In genomic region chr11:47007579-47007978, GRCh38 we compare ENCODE assay signal across 16 cellular contexts.
DNase-seq lines count a peak whose midpoint lies in the region; TF ChIP-seq lines count a peak whose summit lies in the region.
"Had no signal": no experiment of that assay in that cellular context is flagged by ENCODE, and none has a peak within 500 bp of the region (broad histone marks: within the 10 kb centered on the region; RNA-seq: fewer than 3 reads in every experiment).

No MANE protein-coding gene starts in this region.

- intact Hi-C loops in transverse colon (cut with DNase I; ENCODE audit: low total_unique reads), result no loop called here
- intact Hi-C loops in activated T-helper 2 cell treated with anti-CD3 and anti-CD28 coated beads, Interferon-gamma antibody, Interleukin-2, Interleukin-4, amounts not matched to agents 10 μg/mL and 5 μg/mL and 100 μg/mL, durations not matched to agents 14 hours and 24 hours and 36 hours (cut with micrococcal nuclease), result no loop called here

- TF ChIP-seq EP300 in transverse colon (IDR thresholded peaks at IDR 0.05; ENCODE audit: low read depth), result no peak

- no peak overlapping the region for H3K4me3 Mint-ChIP-seq in activated T-helper 2 cell treated with anti-CD3 and anti-CD28 coated beads, Interferon-gamma antibody, Interleukin-2, Interleukin-4, amounts not matched to agents 10 μg/mL and 5 μg/mL and 100 μg/mL, durations not matched to agents 14 hours and 24 hours and 36 hours (ENCODE audit: low read depth)
- H3K4me3 Mint-ChIP-seq: CD4-positive, alpha-beta memory T cell had no signal

- H3K27me3 ChIP-seq in transverse colon, result no peaks in the 10 kb centered on the region
- H3K27me3 ChIP-seq: SJSA1 had no signal

- peak overlapping the region; percentile 28 to 83 (median 59) for H3K27ac ChIP-seq in transverse colon
- H3K27ac ChIP-seq: 22Rv1, PC-9, SJSA1 had no signal

- WGBS in transverse colon (ENCODE audit: low coverage in 1 of 2), 2 donors, result 60 to 100% methylated on average over 1 to 2 of the region's 2 CpGs

- no peak for TF ChIP-seq POLR2A in transverse colon (IDR thresholded peaks at IDR 0.05)

- H3K4me3 ChIP-seq in transverse colon, result no peak overlapping the region
- H3K4me3 ChIP-seq: K562, PC-9, SJSA1 had no signal

- in situ Hi-C loops in transverse colon (cut with MboI; ENCODE audit: low pct_ligation_motif_present in 1 of 4, low pct_unique_long_range_greater_than_20kb in 1 of 4, low sequenced_read_pairs in 3 of 4), result no loop called here

- H3K27me3 Mint-ChIP-seq in activated T-helper 2 cell treated with anti-CD3 and anti-CD28 coated beads, Interferon-gamma antibody, Interleukin-2, Interleukin-4, amounts not matched to agents 10 μg/mL and 5 μg/mL and 100 μg/mL, durations not matched to agents 14 hours and 24 hours and 36 hours (ENCODE audit: low read depth), result no peaks in the 10 kb centered on the region
- H3K27me3 Mint-ChIP-seq: CD4-positive, alpha-beta memory T cell had no signal

- peaks cover 19 to 46% (median 24%) of the 10 kb centered on the region in 4 donors for H3K4me1 ChIP-seq in transverse colon

- DNase-seq in DMS 273 (lab: John Stamatoyannopoulos, UW; ENCODE audit: unreplicated experiment) (peak; percentile 28), DMS 273 treated with DMSO at 0.1 percent for 48 hours (lab: John Stamatoyannopoulos, UW) (no peak), NCI-H69 (lab: John Stamatoyannopoulos, UW) (peak; percentile 52), fibroblast of the conjunctiva (ENCODE audit: low read depth) (peak; percentile 24), transverse colon (no peak), NCI-H2081 treated with DMSO at 0.1 percent for 48 hours (lab: John Stamatoyannopoulos, UW) (no peak), DMS153 treated with DMSO at 0.1 percent for 48 hours (lab: John Stamatoyannopoulos, UW; ENCODE audit: unreplicated experiment) (no peak)
- DNase-seq in activated T-helper 2 cell treated with anti-CD3 and anti-CD28 coated beads, Interferon-gamma antibody, Interleukin-2, Interleukin-4, amounts not matched to agents 10 μg/mL and 5 μg/mL and 100 μg/mL, durations not matched to agents 14 hours and 24 hours and 36 hours (ENCODE audit: low spot score), result no peak
- DNase-seq: CD4-positive, alpha-beta memory T cell; GF-D8; NCI-H1417 treated with DMSO at 0.1 percent for 48 hours; NCI-H1930; PC-9 had no signal

- H3K27ac Mint-ChIP-seq in activated T-helper 2 cell treated with anti-CD3 and anti-CD28 coated beads, Interferon-gamma antibody, Interleukin-2, Interleukin-4, amounts not matched to agents 10 μg/mL and 5 μg/mL and 100 μg/mL, durations not matched to agents 14 hours and 24 hours and 36 hours, result no peak overlapping the region
- H3K27ac Mint-ChIP-seq: CD4-positive, alpha-beta memory T cell had no signal

- H3K4me1 Mint-ChIP-seq in activated T-helper 2 cell treated with anti-CD3 and anti-CD28 coated beads, Interferon-gamma antibody, Interleukin-2, Interleukin-4, amounts not matched to agents 10 μg/mL and 5 μg/mL and 100 μg/mL, durations not matched to agents 14 hours and 24 hours and 36 hours (ENCODE audit: low read depth), result peaks cover 18% of the 10 kb centered on the region

- TF ChIP-seq CTCF in transverse colon (IDR thresholded peaks at IDR 0.05), result no peak

- no peaks in the 10 kb centered on the region for H3K9me3 ChIP-seq in transverse colon
- H3K9me3 ChIP-seq: SJSA1 had no signal

- H3K9me3 Mint-ChIP-seq in activated T-helper 2 cell treated with anti-CD3 and anti-CD28 coated beads, Interferon-gamma antibody, Interleukin-2, Interleukin-4, amounts not matched to agents 10 μg/mL and 5 μg/mL and 100 μg/mL, durations not matched to agents 14 hours and 24 hours and 36 hours, result no peaks in the 10 kb centered on the region
- H3K9me3 Mint-ChIP-seq: CD4-positive, alpha-beta memory T cell had no signal

- no peaks in the 10 kb centered on the region for H3K36me3 ChIP-seq in transverse colon
- H3K36me3 ChIP-seq: SJSA1 had no signal

- no peaks in the 10 kb centered on the region for H3K36me3 Mint-ChIP-seq in activated T-helper 2 cell treated with anti-CD3 and anti-CD28 coated beads, Interferon-gamma antibody, Interleukin-2, Interleukin-4, amounts not matched to agents 10 μg/mL and 5 μg/mL and 100 μg/mL, durations not matched to agents 14 hours and 24 hours and 36 hours (ENCODE audit: low read depth)

Comparison
In these comparisons a context has a peak if more than half of its experiments do, and no peak if none do; other contexts are left out.
1. DNase-seq: peak in DMS 273 (single experiment), NCI-H69 (single experiment) and fibroblast of the conjunctiva (single experiment); none in DMS 273 treated with DMSO at 0.1 percent for 48 hours (single experiment), transverse colon (single experiment), activated T-helper 2 cell treated with anti-CD3 and anti-CD28 coated beads, Interferon-gamma antibody, Interleukin-2, Interleukin-4, amounts not matched to agents 10 μg/mL and 5 μg/mL and 100 μg/mL, durations not matched to agents 14 hours and 24 hours and 36 hours (single experiment), NCI-H2081 treated with DMSO at 0.1 percent for 48 hours (single experiment) and DMS153 treated with DMSO at 0.1 percent for 48 hours (single experiment).